Comparison of ENCODE assay signal across 10 cellular contexts in genomic region chr1:73839922-73840321, GRCh38.
DNase-seq lines count a peak whose midpoint lies in the region; ATAC-seq and TF ChIP-seq lines count a peak whose summit lies in the region.
"Had no signal": no experiment of that assay in that cellular context is flagged by ENCODE, and none has a peak within 500 bp of the region (broad histone marks: within the 10 kb centered on the region; RNA-seq: fewer than 3 reads in every experiment).

No MANE protein-coding gene starts in this region.

- no peaks in the 10 kb centered on the region for H3K9me3 ChIP-seq in cardiac muscle cell (ENCODE audit: low read depth)
- H3K9me3 ChIP-seq in heart right ventricle = peaks cover 0 to 3% (median 0%) of the 10 kb centered on the region in 11 donors
- no peaks in the 10 kb centered on the region for H3K9me3 ChIP-seq in MM.1S (replicated peaks; ENCODE audit: insufficient read depth, low read length)
- H3K9me3 ChIP-seq in endodermal cell (ENCODE audit: control insufficient read depth, low read length) = no peaks in the 10 kb centered on the region

- no peak overlapping the region for H3K4me3 Mint-ChIP-seq in endodermal cell
- no peak overlapping the region for H3K4me3 Mint-ChIP-seq in type B pancreatic cell
- H3K4me3 Mint-ChIP-seq: central memory CD8-positive, alpha-beta T cell had no signal

- TF ChIP-seq CTCF in cardiac muscle cell (IDR thresholded peaks at IDR 0.05; ENCODE audit: low read depth, low read length) = peak; percentile 16
- peak in 3 of 9 donors; percentile 21 to 25 (median 23) for TF ChIP-seq CTCF in heart right ventricle (IDR thresholded peaks at IDR 0.05)
- TF ChIP-seq CTCF in MM.1S (IDR thresholded peaks at IDR 0.05; ENCODE audit: low read length) = peak; percentile 61
- TF ChIP-seq CTCF in endodermal cell (conservative IDR thresholded peaks at IDR 0.05) = peak; percentile 88
- TF ChIP-seq CTCF in type B pancreatic cell (conservative IDR thresholded peaks at IDR 0.05) = peak; percentile 74

- no peaks in the 10 kb centered on the region for H3K79me2 ChIP-seq in MM.1S (ENCODE audit: low read length)

- ATAC-seq in heart right ventricle = no peak
- ATAC-seq: left cardiac atrium had no signal

- WGBS in heart right ventricle, 2 donors = 44 to 47% methylated on average over 4 of the region's 4 CpGs
- WGBS in endodermal cell (ENCODE audit: insufficient coverage in 1 of 2, insufficient read length in 1 of 2), 2 experiments = 43% methylated on average over 4 of the region's 4 CpGs; no CpG with 5 or more reads in 1 of the 2 experiments

- H3K9ac ChIP-seq in MM.1S (ENCODE audit: low read length) (no peak overlapping the region), endodermal cell (ENCODE audit: extremely low read depth, low read length, poor library complexity, severe bottlenecking) (no peak overlapping the region)

- no peaks in the 10 kb centered on the region for H3K36me3 Mint-ChIP-seq in endodermal cell (ENCODE audit: low read depth)
- no peaks in the 10 kb centered on the region for H3K36me3 Mint-ChIP-seq in type B pancreatic cell

- H3K27me3 Mint-ChIP-seq in endodermal cell (ENCODE audit: insufficient read depth) (no peaks in the 10 kb centered on the region), type B pancreatic cell (no peaks in the 10 kb centered on the region)
- H3K27me3 Mint-ChIP-seq: central memory CD8-positive, alpha-beta T cell had no signal

- H3K4me3 ChIP-seq in cardiac muscle cell = no peak overlapping the region
- no peak overlapping the region for H3K4me3 ChIP-seq in heart right ventricle
- H3K4me3 ChIP-seq in MM.1S (ENCODE audit: low read length) = no peak overlapping the region
- no peak overlapping the region for H3K4me3 ChIP-seq in endodermal cell (ENCODE audit: low read length)

- intact Hi-C loops in heart right ventricle (cut with DNase I) = no loop called here

- H3F3A ChIP-seq in MM.1S (ENCODE audit: insufficient read depth, low read length) = no peaks in the 10 kb centered on the region

- H3K27ac Mint-ChIP-seq in endodermal cell (no peak overlapping the region), type B pancreatic cell (no peak overlapping the region)

- H3K27me3 ChIP-seq in cardiac muscle cell (no peaks in the 10 kb centered on the region), heart right ventricle (no peaks in the 10 kb centered on the region), MM.1S (replicated peaks; ENCODE audit: insufficient read depth, low read length) (no peaks in the 10 kb centered on the region), endodermal cell (ENCODE audit: control insufficient read depth, insufficient read depth, low read length, poor library complexity, severe bottlenecking) (no peaks in the 10 kb centered on the region)

- H3K27ac ChIP-seq in cardiac muscle cell = no peak overlapping the region
- no peak overlapping the region for H3K27ac ChIP-seq in heart right ventricle
- no peak overlapping the region for H3K27ac ChIP-seq in MM.1S (ENCODE audit: low read length)
- H3K27ac ChIP-seq in endodermal cell (ENCODE audit: low read depth, low read length) = no peak overlapping the region

- H3K36me3 ChIP-seq in cardiac muscle cell (no peaks in the 10 kb centered on the region), heart right ventricle (no peaks in the 10 kb centered on the region), MM.1S (replicated peaks; ENCODE audit: insufficient read depth, low read length) (no peaks in the 10 kb centered on the region), endodermal cell (ENCODE audit: control insufficient read depth, insufficient read depth, low read length) (no peaks in the 10 kb centered on the region)

- no peak overlapping the region for H2AFZ ChIP-seq in MM.1S (ENCODE audit: low read length)

- no peaks in the 10 kb centered on the region for H4K20me1 ChIP-seq in MM.1S (ENCODE audit: insufficient read depth, low read length)

- no peaks in the 10 kb centered on the region for H3K4me1 Mint-ChIP-seq in endodermal cell
- H3K4me1 Mint-ChIP-seq in type B pancreatic cell (ENCODE audit: unreplicated experiment) = no peaks in the 10 kb centered on the region
- H3K4me1 Mint-ChIP-seq: central memory CD8-positive, alpha-beta T cell had no signal

- H3K9me2 ChIP-seq in MM.1S (replicated peaks; ENCODE audit: insufficient read depth, low read length) = no peaks in the 10 kb centered on the region

- DNase-seq in cardiac muscle cell (ENCODE audit: low read depth in 1 of 2, low spot score in 1 of 2) = peak; percentile 10 to 41
- no peak for DNase-seq in heart right ventricle
- peak; percentile 39 for DNase-seq in MM.1S
- peak; percentile 68 for DNase-seq in endodermal cell
- DNase-seq in type B pancreatic cell (ENCODE audit: extremely low spot score, unreplicated experiment) = no peak
- DNase-seq in KG1 (lab: John Stamatoyannopoulos, UW) = no peak
- DNase-seq in ecto neural progenitor cell (ENCODE audit: low spot score) = no peak
- DNase-seq in NCI-H774 (lab: John Stamatoyannopoulos, UW) = no peak
- DNase-seq: left cardiac atrium had no signal

- H3K4me2 ChIP-seq in MM.1S (ENCODE audit: low read depth, low read length) = no peak overlapping the region

- no peaks in the 10 kb centered on the region for H3K9me3 Mint-ChIP-seq in endodermal cell
- H3K9me3 Mint-ChIP-seq in type B pancreatic cell = no peaks in the 10 kb centered on the region
- H3K9me3 Mint-ChIP-seq: central memory CD8-positive, alpha-beta T cell had no signal

- H3K4me1 ChIP-seq in cardiac muscle cell (ENCODE audit: low read depth) (no peaks in the 10 kb centered on the region), heart right ventricle (no peaks in the 10 kb centered on the region), MM.1S (ENCODE audit: low read length) (no peaks in the 10 kb centered on the region), endodermal cell (ENCODE audit: control insufficient read depth, insufficient read depth, low read length) (no peaks in the 10 kb centered on the region)

Comparison
In these comparisons a context has a peak if more than half of its experiments do, and no peak if none do; other contexts are left out.
1. DNase-seq: peak in cardiac muscle cell (2 of 2), MM.1S (single experiment) and endodermal cell (single experiment); none in heart right ventricle (0 of 2), type B pancreatic cell (single experiment), KG1 (single experiment), ecto neural progenitor cell (single experiment) and NCI-H774 (single experiment).